In genomic region chr2:47034973-47035609, GRCh38 we compare ENCODE assay signal across 1 cellular context.
A peak's percentile ranks its signal among the peaks of the same experiment; 100 is the strongest.
TF ChIP-seq lines count a peak whose summit lies in the region.

No MANE protein-coding gene starts in this region.

TF ChIP-seq in HepG2, 621 proteins besides CTCF, POLR2A, EP300 and RAD21 (continued from another document and continues in another):
- TF ChIP-seq ZGPAT (CRISPR knock-in tag; IDR thresholded peaks at IDR 0.05) (no peak), ZNF333 (CRISPR knock-in tag; IDR thresholded peaks at IDR 0.05; ENCODE audit: borderline replicate concordance) (no peak), ZBTB33 (CRISPR knock-in tag; IDR thresholded peaks at IDR 0.05) (no peak), ZNF703 (CRISPR knock-in tag; IDR thresholded peaks at IDR 0.05; ENCODE audit: borderline replicate concordance) (0 out of 2 replicates have a peak, but pooled peaks have one; percentile 2), SPEN (CRISPR knock-in tag; IDR thresholded peaks at IDR 0.05; ENCODE audit: low read depth) (0 out of 2 replicates have a peak, but pooled peaks have one; percentile 1), ZMAT3 (CRISPR knock-in tag; conservative IDR thresholded peaks at IDR 0.05) (peak; percentile 49; the same call in 1 of the 2 replicates), ETV5 (CRISPR knock-in tag; IDR thresholded peaks at IDR 0.05; ENCODE audit: borderline replicate concordance) (0 out of 2 replicates have a peak, but pooled peaks have one; percentile 11), SKIL (CRISPR knock-in tag; IDR thresholded peaks at IDR 0.05; ENCODE audit: borderline replicate concordance) (peak; percentile 46; the same call in 1 of the 2 replicates), ZNF451 (CRISPR knock-in tag; IDR thresholded peaks at IDR 0.05) (peak; percentile 22; the same call in 1 of the 2 replicates), RNF2 (conservative IDR thresholded peaks at IDR 0.05; ENCODE audit: low read depth) (0 out of 2 replicates have a peak, but pooled peaks have one; percentile 29), KLF6 (CRISPR knock-in tag; IDR thresholded peaks at IDR 0.05) (0 out of 2 replicates have a peak, but pooled peaks have one; percentile 42), ZNF510 (CRISPR knock-in tag; IDR thresholded peaks at IDR 0.05; ENCODE audit: low read depth) (no peak), HMG20A (CRISPR knock-in tag; IDR thresholded peaks at IDR 0.05; ENCODE audit: borderline replicate concordance) (peak; percentile 19; the same call in 1 of the 2 replicates), NR2F2 (IDR thresholded peaks at IDR 0.05; ENCODE audit: borderline replicate concordance, low read depth) (no peak), TBX3 (IDR thresholded peaks at IDR 0.05; ENCODE audit: borderline replicate concordance) (peak; percentile 89), ZNF205 (CRISPR knock-in tag; IDR thresholded peaks at IDR 0.05) (peak; percentile 40; the same call in 1 of the 2 replicates), KDM3A (CRISPR knock-in tag; IDR thresholded peaks at IDR 0.05; ENCODE audit: low read depth) (no peak), ZNF253 (CRISPR knock-in tag; IDR thresholded peaks at IDR 0.05; ENCODE audit: borderline replicate concordance) (no peak), RFX3 (CRISPR knock-in tag; IDR thresholded peaks at IDR 0.05) (0 out of 2 replicates have a peak, but pooled peaks have one; percentile 15), ZNF749 (CRISPR knock-in tag; IDR thresholded peaks at IDR 0.05; ENCODE audit: borderline replicate concordance) (no peak), ZNF33B (CRISPR knock-in tag; IDR thresholded peaks at IDR 0.05) (no peak), WIZ (CRISPR knock-in tag; IDR thresholded peaks at IDR 0.05) (no peak), ZNF225 (CRISPR knock-in tag; IDR thresholded peaks at IDR 0.05) (no peak), CEBPG (CRISPR knock-in tag; IDR thresholded peaks at IDR 0.05) (peak; percentile 19; the same call in 1 of the 2 replicates), NBN (conservative IDR thresholded peaks at IDR 0.05) (no peak), THAP8 (CRISPR knock-in tag; IDR thresholded peaks at IDR 0.05; ENCODE audit: borderline replicate concordance) (no peak), ZSCAN21 (CRISPR knock-in tag; IDR thresholded peaks at IDR 0.05; ENCODE audit: borderline replicate concordance) (no peak), SRY (CRISPR knock-in tag; IDR thresholded peaks at IDR 0.05) (no peak), FOSL2 (CRISPR knock-in tag; IDR thresholded peaks at IDR 0.05) (no peak; the same call in 1 of the 2 replicates), ZHX1 (CRISPR knock-in tag; IDR thresholded peaks at IDR 0.05; ENCODE audit: low read depth) (no peak), EED (CRISPR knock-in tag; IDR thresholded peaks at IDR 0.05) (0 out of 2 replicates have a peak, but pooled peaks have one; percentile 26), GATA4 (IDR thresholded peaks at IDR 0.05; ENCODE audit: borderline replicate concordance, low read depth) (peak; percentile 35; the same call in 1 of the 2 replicates), SP2 (CRISPR knock-in tag; IDR thresholded peaks at IDR 0.05) (no peak), JARID2 (CRISPR knock-in tag; IDR thresholded peaks at IDR 0.05; ENCODE audit: insufficient replicate concordance) (no peak), TGIF2 (CRISPR knock-in tag; IDR thresholded peaks at IDR 0.05) (no peak; the same call in 1 of the 2 replicates), ATF7-NPFF (CRISPR knock-in tag; IDR thresholded peaks at IDR 0.05; ENCODE audit: low read depth) (no peak), RFXAP (CRISPR knock-in tag; IDR thresholded peaks at IDR 0.05; ENCODE audit: borderline replicate concordance) (no peak), BRD4 (CRISPR knock-in tag; IDR thresholded peaks at IDR 0.05) (0 out of 2 replicates have a peak, but pooled peaks have one; percentile 12), HOMEZ (CRISPR knock-in tag; IDR thresholded peaks at IDR 0.05; ENCODE audit: low read depth) (0 out of 2 replicates have a peak, but pooled peaks have one; percentile 8), GABPB1 (CRISPR knock-in tag; IDR thresholded peaks at IDR 0.05) (no peak), TFE3 (CRISPR knock-in tag; IDR thresholded peaks at IDR 0.05) (no peak; the same call in 1 of the 2 replicates), ZNF740 (CRISPR knock-in tag; IDR thresholded peaks at IDR 0.05) (no peak), RARA (CRISPR knock-in tag; IDR thresholded peaks at IDR 0.05) (peak; percentile 54; the same call in 1 of the 2 replicates), TBP (CRISPR knock-in tag; IDR thresholded peaks at IDR 0.05) (no peak), CHD4 (IDR thresholded peaks at IDR 0.05; ENCODE audit: borderline replicate concordance, low read length) (no peak), HHEX (CRISPR knock-in tag; IDR thresholded peaks at IDR 0.05) (0 out of 2 replicates have a peak, but pooled peaks have one; percentile 33), DPF2 (CRISPR knock-in tag; IDR thresholded peaks at IDR 0.05; ENCODE audit: borderline replicate concordance, low read depth) (no peak), ZNF772 (CRISPR knock-in tag; IDR thresholded peaks at IDR 0.05) (peak; percentile 54; the same call in 1 of the 2 replicates), TFDP1 (CRISPR knock-in tag; IDR thresholded peaks at IDR 0.05; ENCODE audit: borderline replicate concordance) (peak; percentile 66; the same call in 1 of the 2 replicates), ZMYM2 (CRISPR knock-in tag; IDR thresholded peaks at IDR 0.05) (no peak), GABPA (IDR thresholded peaks at IDR 0.05; ENCODE audit: low read depth, low read length) (no peak), GABPA (CRISPR knock-in tag; IDR thresholded peaks at IDR 0.05; ENCODE audit: low read depth) (no peak), MAFK (conservative IDR thresholded peaks at IDR 0.05 in 1 of 2, IDR thresholded peaks at IDR 0.05 in 1 of 2; ENCODE audit: low read length in 2 of 2) (no peak), MYC (CRISPR knock-in tag; IDR thresholded peaks at IDR 0.05; ENCODE audit: borderline replicate concordance) (peak; percentile 76; the same call in 1 of the 2 replicates), ETV6 (CRISPR knock-in tag; conservative IDR thresholded peaks at IDR 0.05) (no peak), TMF1 (CRISPR knock-in tag; IDR thresholded peaks at IDR 0.05; ENCODE audit: low read depth) (no peak), CHD2 (IDR thresholded peaks at IDR 0.05; ENCODE audit: low read depth, low read length) (no peak)
